ENCODE assay signal across 1 cellular context in genomic region chr10:84329094-84329611, GRCh38.
TF ChIP-seq lines count a peak whose summit lies in the region.

No MANE protein-coding gene starts in this region.

TF ChIP-seq in HepG2, 621 proteins besides CTCF, POLR2A, EP300 and RAD21 (continued from another document):
- 0 out of 2 replicates have a peak, but pooled peaks have one; percentile 36 for TF ChIP-seq IRF2 (CRISPR knock-in tag; IDR thresholded peaks at IDR 0.05)
- TF ChIP-seq DNMT1 (CRISPR knock-in tag; IDR thresholded peaks at IDR 0.05): no peak
- TF ChIP-seq CBX2 (IDR thresholded peaks at IDR 0.05; ENCODE audit: low read depth, low read length): no peak
- no peak for TF ChIP-seq CBX2 (CRISPR knock-in tag; IDR thresholded peaks at IDR 0.05; ENCODE audit: low read depth)
TF ChIP-seq in HepG2: peak in this region for 11.
